ENCODE assay signal across 8 cellular contexts in the genomic region with DNA sequence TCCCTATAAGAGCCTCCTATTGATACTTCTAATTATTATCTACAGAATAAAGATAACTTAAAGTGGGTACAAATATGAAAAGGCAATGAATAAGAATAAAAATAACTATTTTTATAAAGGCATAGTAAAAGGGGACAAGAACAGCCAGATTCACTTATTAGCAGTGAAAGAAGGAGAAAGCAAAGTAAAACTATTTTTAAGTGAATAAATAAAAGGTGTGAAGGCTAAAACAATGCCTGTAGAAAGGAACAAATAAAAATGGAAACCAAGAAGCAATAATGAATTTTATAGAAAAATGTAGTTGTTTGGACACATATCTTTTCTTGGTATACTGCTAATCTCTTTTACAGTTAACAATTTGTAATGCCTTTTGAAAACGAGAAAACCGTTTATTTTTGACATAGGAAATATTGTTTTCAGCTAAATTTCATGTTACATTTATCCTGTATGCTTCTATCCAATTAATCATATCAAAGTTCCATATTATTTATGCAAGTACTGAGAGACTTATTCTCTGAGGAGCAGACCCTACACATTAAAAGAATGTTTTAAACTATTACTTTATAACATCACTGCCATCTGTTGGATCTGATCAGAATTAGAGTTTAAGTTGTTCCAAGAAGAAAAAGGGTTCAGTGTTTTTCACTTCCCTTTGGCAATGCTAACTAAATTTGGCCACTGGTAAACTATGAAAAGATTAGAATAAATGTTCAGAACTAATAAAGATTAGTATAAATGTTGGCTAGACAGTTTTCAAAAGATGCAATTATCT. TPM values are rescaled to one million over a fixed set of nuclear protein-coding genes. Genes with fewer than 3 reads are reported as not detected.
DNase-seq lines count a peak whose midpoint lies in the region; ATAC-seq and TF ChIP-seq lines count a peak whose summit lies in the region.
"Had no signal": no experiment of that assay in that cellular context is flagged by ENCODE, and none has a peak within 500 bp of the region (broad histone marks: within the 10 kb centered on the region; RNA-seq: fewer than 3 reads in every experiment).

No MANE protein-coding gene starts in this region.

- H3K27ac ChIP-seq in PC-3 (ENCODE audit: low read length), result no peak overlapping the region

- H3F3A ChIP-seq in PC-3 (ENCODE audit: low read length, unreplicated experiment), result no peaks in the 10 kb centered on the region

- intact Hi-C loops in PC-3 (cut with micrococcal nuclease), result loop anchor here (5.0 to 10.0 kb wide), 4 partner anchors 275 to 732 kb away; partner anchors contain the start of gene PIP4K2A
- intact Hi-C loops in activated T-helper 2 cell treated with anti-CD3 and anti-CD28 coated beads, Interferon-gamma antibody, Interleukin-2, Interleukin-4, amounts not matched to agents 10 μg/mL and 5 μg/mL and 100 μg/mL, durations not matched to agents 14 hours and 24 hours and 36 hours (cut with micrococcal nuclease), result loop anchor here (5.0 to 10.0 kb wide), 4 partner anchors 302 to 735 kb away; no protein-coding TSS in a partner anchor

- H3K4me2 ChIP-seq in PC-3 (ENCODE audit: low read length), result no peak overlapping the region

- H4K20me1 ChIP-seq in PC-3 (ENCODE audit: low read length), result no peaks in the 10 kb centered on the region

- ATAC-seq in HG03066 (IDR thresholded peaks at IDR 0.05; ENCODE audit: low read depth, unreplicated experiment), result peak; percentile 61
- peak; percentile 31; the same call in 1 of the 2 replicates for ATAC-seq in PC-3

- H3K9ac ChIP-seq in PC-3 (ENCODE audit: low read length), result no peak overlapping the region

- no peaks in the 10 kb centered on the region for H3K9me2 ChIP-seq in PC-3 (replicated peaks; ENCODE audit: low read length)

- CTCF ChIA-PET in PC-3 (lab: Charles Lee), result no interaction called here

- H3K4me3 Mint-ChIP-seq in activated T-helper 2 cell treated with anti-CD3 and anti-CD28 coated beads, Interferon-gamma antibody, Interleukin-2, Interleukin-4, amounts not matched to agents 10 μg/mL and 5 μg/mL and 100 μg/mL, durations not matched to agents 14 hours and 24 hours and 36 hours (ENCODE audit: low read depth), result no peak overlapping the region

- no peak overlapping the region for H3K27ac Mint-ChIP-seq in activated T-helper 2 cell treated with anti-CD3 and anti-CD28 coated beads, Interferon-gamma antibody, Interleukin-2, Interleukin-4, amounts not matched to agents 10 μg/mL and 5 μg/mL and 100 μg/mL, durations not matched to agents 14 hours and 24 hours and 36 hours

- no peaks in the 10 kb centered on the region for H3K27me3 ChIP-seq in PC-3 (ENCODE audit: low read length)

- no peaks in the 10 kb centered on the region for H3K4me1 ChIP-seq in PC-3 (ENCODE audit: insufficient read depth, low read length)

- DNase-seq in PC-3 (peak; percentile 62), fibroblast of the aortic adventitia (ENCODE audit: low read depth) (peak; percentile 72), smooth muscle cell of the brain vasculature (ENCODE audit: low read depth, low spot score) (peak; percentile 10), ecto neural progenitor cell (ENCODE audit: low spot score) (no peak)
- DNase-seq in activated T-helper 2 cell treated with anti-CD3 and anti-CD28 coated beads, Interferon-gamma antibody, Interleukin-2, Interleukin-4, amounts not matched to agents 10 μg/mL and 5 μg/mL and 100 μg/mL, durations not matched to agents 14 hours and 24 hours and 36 hours (ENCODE audit: low spot score), result no peak

- H3K36me3 Mint-ChIP-seq in activated T-helper 2 cell treated with anti-CD3 and anti-CD28 coated beads, Interferon-gamma antibody, Interleukin-2, Interleukin-4, amounts not matched to agents 10 μg/mL and 5 μg/mL and 100 μg/mL, durations not matched to agents 14 hours and 24 hours and 36 hours (ENCODE audit: low read depth), result no peaks in the 10 kb centered on the region

- H3K4me3 ChIP-seq in PC-3 (ENCODE audit: low read length), result no peak overlapping the region
- H3K4me3 ChIP-seq in fibroblast of the aortic adventitia (ENCODE audit: low read depth, low read length), result no peak overlapping the region

- no peaks in the 10 kb centered on the region for H3K36me3 ChIP-seq in PC-3 (ENCODE audit: low read depth, low read length)

- H3K27me3 Mint-ChIP-seq in activated T-helper 2 cell treated with anti-CD3 and anti-CD28 coated beads, Interferon-gamma antibody, Interleukin-2, Interleukin-4, amounts not matched to agents 10 μg/mL and 5 μg/mL and 100 μg/mL, durations not matched to agents 14 hours and 24 hours and 36 hours (ENCODE audit: low read depth), result peaks cover 16% of the 10 kb centered on the region

- no TSS peak for BruUV-seq in PC-3 (replicated peaks; lab: Mats Ljungman, UMichigan)

- no peaks in the 10 kb centered on the region for H3K9me3 Mint-ChIP-seq in activated T-helper 2 cell treated with anti-CD3 and anti-CD28 coated beads, Interferon-gamma antibody, Interleukin-2, Interleukin-4, amounts not matched to agents 10 μg/mL and 5 μg/mL and 100 μg/mL, durations not matched to agents 14 hours and 24 hours and 36 hours

- H3K4me1 Mint-ChIP-seq in activated T-helper 2 cell treated with anti-CD3 and anti-CD28 coated beads, Interferon-gamma antibody, Interleukin-2, Interleukin-4, amounts not matched to agents 10 μg/mL and 5 μg/mL and 100 μg/mL, durations not matched to agents 14 hours and 24 hours and 36 hours (ENCODE audit: low read depth), result peaks cover 11% of the 10 kb centered on the region

- no peaks in the 10 kb centered on the region for H3K9me3 ChIP-seq in PC-3 (ENCODE audit: low read length)

- H3K79me2 ChIP-seq in PC-3 (ENCODE audit: low read length), result no peaks in the 10 kb centered on the region

- POLR2A ChIA-PET in PC-3 (lab: Charles Lee; ENCODE audit: unreplicated experiment), result no interaction called here

- H2AFZ ChIP-seq in PC-3 (ENCODE audit: low read length), result no peak overlapping the region

- TF ChIP-seq CTCF in GM12872 (IDR thresholded peaks at IDR 0.05; ENCODE audit: insufficient read depth, low read depth, low read length) (peak; percentile 22; the same call in 2 of the 3 replicates), PC-3 (conservative IDR thresholded peaks at IDR 0.05; ENCODE audit: low read depth, low read length) (peak; percentile 60), fibroblast of the aortic adventitia (IDR thresholded peaks at IDR 0.05; ENCODE audit: insufficient read depth, low read length) (peak; percentile 41)

RNA-seq across cellular contexts. Expression of gene ARMC3, which starts 59.1 kb away (rescaled TPM):
- total RNA-seq in PC-3 (2014; rRNA removed), result 0.18 and 0.40 TPM in 2 replicates
- 0.25 TPM in 1 of 2 replicates, not detected in the other for total RNA-seq in fibroblast of the aortic adventitia (ENCODE audit: low replicate concordance)
- not detected in 2 replicates for total RNA-seq in activated T-helper 2 cell treated with anti-CD3 and anti-CD28 coated beads, Interferon-gamma antibody, Interleukin-2, Interleukin-4, amounts not matched to agents 10 μg/mL and 5 μg/mL and 100 μg/mL, durations not matched to agents 14 hours and 24 hours and 36 hours
- total RNA-seq: T-helper 2 cell treated with Interferon-gamma antibody and Interleukin-4, amounts not matched to agents 100 ng/mL and 5 ng/mL, for 36 hours had no signal

Comparison
In these comparisons a context has a peak if more than half of its experiments do, and no peak if none do; other contexts are left out.
1. DNase-seq: peak in PC-3 (single experiment), fibroblast of the aortic adventitia (single experiment) and smooth muscle cell of the brain vasculature (single experiment); none in ecto neural progenitor cell (single experiment) and activated T-helper 2 cell treated with anti-CD3 and anti-CD28 coated beads, Interferon-gamma antibody, Interleukin-2, Interleukin-4, amounts not matched to agents 10 μg/mL and 5 μg/mL and 100 μg/mL, durations not matched to agents 14 hours and 24 hours and 36 hours (single experiment).
2. Peak in every context shown above with its lines, with median percentiles within 50 percentile points of each other: CTCF ChIP-seq.